ENCODE assay signal across 8 cellular contexts in the genomic region with DNA sequence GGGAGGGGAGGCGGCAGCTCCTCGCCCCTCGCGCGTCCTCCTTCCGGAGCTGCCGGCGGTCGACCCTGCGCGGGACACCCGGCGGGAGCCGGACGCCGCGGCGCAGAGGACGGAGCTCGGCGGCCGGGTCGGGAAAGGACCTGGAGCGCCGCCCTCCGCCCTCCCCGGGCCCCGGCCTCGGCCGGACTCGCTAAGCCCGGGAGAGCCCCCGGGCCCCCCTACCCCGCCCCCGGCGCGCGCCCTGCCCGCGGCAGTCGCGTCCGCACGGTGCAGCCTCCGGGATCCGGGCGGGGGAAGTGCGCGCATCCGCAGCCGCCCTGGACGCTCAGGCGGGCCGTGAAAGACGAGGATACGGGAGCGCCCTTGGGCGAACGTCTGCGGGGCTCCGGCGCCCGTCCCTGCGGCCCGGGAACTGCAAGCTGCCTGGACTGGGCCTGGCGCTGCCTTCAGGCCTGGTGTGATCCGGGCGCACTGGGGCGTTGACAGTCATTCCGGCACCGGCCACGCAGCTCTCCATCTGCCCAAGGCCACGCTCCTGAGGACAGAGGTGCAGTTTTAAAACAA. TPM values are rescaled to one million over a fixed set of nuclear protein-coding genes. Genes with fewer than 3 reads are reported as not detected.
A peak's percentile ranks its signal among the peaks of the same experiment; 100 is the strongest.
DNase-seq lines count a peak whose midpoint lies in the region; ATAC-seq and TF ChIP-seq lines count a peak whose summit lies in the region.

No MANE protein-coding gene starts in this region.

- H3K4me1 ChIP-seq in RWPE2 (ENCODE audit: insufficient read depth, poor library complexity, severe bottlenecking) (no peaks in the 10 kb centered on the region), muscle layer of duodenum (ENCODE audit: control insufficient read depth in 1 of 2, insufficient read depth in 2 of 2, low read length in 2 of 2) (peaks cover 0 to 50% of the 10 kb centered on the region in 2 donors)

- no peak overlapping the region for H3K27ac Mint-ChIP-seq in endothelial cell (ENCODE audit: unreplicated experiment)

- H3K36me3 ChIP-seq in RWPE2 (ENCODE audit: low read depth) (no peaks in the 10 kb centered on the region), muscle layer of duodenum (ENCODE audit: control insufficient read depth in 1 of 2, insufficient read depth in 2 of 2, low read length in 2 of 2) (no peaks in the 10 kb centered on the region)

- peaks cover 12% of the 10 kb centered on the region for H3K27me3 Mint-ChIP-seq in endothelial cell (ENCODE audit: unreplicated experiment)

- peak overlapping the region; percentile 77 for H3K27ac ChIP-seq in RWPE2 (ENCODE audit: poor library complexity, severe bottlenecking)
- H3K27ac ChIP-seq in muscle layer of duodenum (ENCODE audit: low read length), result no peak overlapping the region

- H3K27me3 ChIP-seq in RWPE2 (ENCODE audit: insufficient read depth, poor library complexity, severe bottlenecking) (no peaks in the 10 kb centered on the region), muscle layer of duodenum (ENCODE audit: low read depth, low read length) (no peaks in the 10 kb centered on the region)

- no peak for TF ChIP-seq CTCF in RWPE2 (IDR thresholded peaks at IDR 0.05; ENCODE audit: poor library complexity, severe bottlenecking)
- TF ChIP-seq CTCF in endothelial cell (IDR thresholded peaks at IDR 0.05; ENCODE audit: unreplicated experiment), result no peak

- H3K4me1 Mint-ChIP-seq in endothelial cell (ENCODE audit: unreplicated experiment), result peaks cover 3% of the 10 kb centered on the region

- H3K4me3 Mint-ChIP-seq in endothelial cell (ENCODE audit: unreplicated experiment), result peak overlapping the region; percentile 37

- H3K4me3 ChIP-seq in RWPE2 (ENCODE audit: severe bottlenecking), result peak overlapping the region; percentile 100
- H3K4me3 ChIP-seq in muscle layer of duodenum (ENCODE audit: low read depth in 1 of 2, low read length in 2 of 2), result peak overlapping the region; percentile 55 to 69

- ATAC-seq in RWPE2 (ENCODE audit: low read depth) (peak; percentile 47), GM18868 (IDR thresholded peaks at IDR 0.05; ENCODE audit: unreplicated experiment) (no peak), GM18520 (IDR thresholded peaks at IDR 0.05; ENCODE audit: unreplicated experiment) (no peak), GM18511 (IDR thresholded peaks at IDR 0.05; ENCODE audit: unreplicated experiment) (no peak), HG02885 (IDR thresholded peaks at IDR 0.05; ENCODE audit: poor library complexity, unreplicated experiment) (no peak)

- H3K36me3 Mint-ChIP-seq in endothelial cell (ENCODE audit: low read depth, unreplicated experiment), result no peaks in the 10 kb centered on the region

- H3K9me3 Mint-ChIP-seq in endothelial cell (ENCODE audit: unreplicated experiment), result no peaks in the 10 kb centered on the region

- no peaks in the 10 kb centered on the region for H3K9me3 ChIP-seq in RWPE2 (ENCODE audit: severe bottlenecking)
- no peaks in the 10 kb centered on the region for H3K9me3 ChIP-seq in muscle layer of duodenum (ENCODE audit: control insufficient read depth in 1 of 2, low read length in 2 of 2)

- DNase-seq in GM03348 (ENCODE audit: low spot score) (peak; percentile 82), RWPE2 (ENCODE audit: low spot score) (no peak), endothelial cell (ENCODE audit: low spot score) (peak; percentile 45)

RNA-seq across cellular contexts. Expression of a gene that starts 0.5 kb away (rescaled TPM):
- 9.6 TPM for total RNA-seq in endothelial cell (ENCODE audit: unreplicated experiment)

RNA-seq across cellular contexts. Expression of a gene that starts 23.1 kb away (rescaled TPM):
- 33.6 TPM for total RNA-seq in endothelial cell (ENCODE audit: unreplicated experiment)
